In genomic region chr20:48171071-48171470, GRCh38 we compare ENCODE assay signal across 33 cellular contexts.
"Had no signal": no experiment of that assay in that cellular context is flagged by ENCODE, and none has a peak within 500 bp of the region (broad histone marks: within the 10 kb centered on the region; RNA-seq: fewer than 3 reads in every experiment).

No MANE protein-coding gene starts in this region.

- H3K27ac Mint-ChIP-seq: activated CD4-positive, alpha-beta memory T cell treated with anti-CD3 and anti-CD28 coated beads for 36 hours; activated CD4-positive, alpha-beta T cell treated with anti-CD3 and anti-CD28 coated beads for 36 hours; activated CD4-positive, alpha-beta T cell treated with anti-CD3 and anti-CD28 coated beads, Interleukin-2, amount 10 ng/mL, durations not matched to agents 24 days and 14 days; activated CD8-positive, alpha-beta memory T cell treated with anti-CD3 and anti-CD28 coated beads, Interleukin-2, amount 10 ng/mL, durations not matched to agents 7 days and 5 days; activated CD8-positive, alpha-beta T cell treated with anti-CD3 and anti-CD28 coated beads, Interleukin-2, amount 10 ng/mL, durations not matched to agents 7 days and 5 days; activated naive CD4-positive, alpha-beta T cell treated with anti-CD3 and anti-CD28 coated beads for 36 hours; activated naive CD4-positive, alpha-beta T cell treated with anti-CD3 and anti-CD28 coated beads, Interleukin-2, amount 50 U/mL, for 72 hours; activated naive CD8-positive, alpha-beta T cell treated with anti-CD3 and anti-CD28 coated beads, Interleukin-2, amount 10 ng/mL, durations not matched to agents 7 days and 5 days; activated T-helper 1 cell treated with anti-CD3 and anti-CD28 coated beads, Interleukin-12 subunit alpha, Interleukin-12 subunit beta, Interleukin-2, Interleukin-4 antibody, amounts not matched to agents 30 ng/mL and 10 ng/mL and 1 ng/mL, durations not matched to agents 14 hours and 24 hours and 36 hours; activated T-helper 2 cell treated with anti-CD3 and anti-CD28 coated beads, Interferon-gamma antibody, Interleukin-2, Interleukin-4, amounts not matched to agents 10 μg/mL and 5 μg/mL and 100 μg/mL, durations not matched to agents 14 hours and 24 hours and 36 hours; T-helper 17 cell; T-helper 2 cell treated with Interferon-gamma antibody and Interleukin-4, amounts not matched to agents 5 μg/mL and 100 μg/mL, for 36 hours had no signal

- H3K27me3 ChIP-seq: ascending aorta, cardiac muscle cell, colonic mucosa, esophagus muscularis mucosa had no signal

- H3K9me3 ChIP-seq: colonic mucosa, gastrocnemius medialis had no signal

- H3K36me3 ChIP-seq: ascending aorta, breast epithelium, cardiac muscle cell, colonic mucosa, esophagus muscularis mucosa, gastrocnemius medialis, heart left ventricle had no signal

- H3K4me3 Mint-ChIP-seq: activated CD4-positive, alpha-beta memory T cell treated with anti-CD3 and anti-CD28 coated beads for 36 hours; activated CD4-positive, alpha-beta T cell treated with anti-CD3 and anti-CD28 coated beads for 36 hours; activated CD4-positive, alpha-beta T cell treated with anti-CD3 and anti-CD28 coated beads, Interleukin-2, amount 10 ng/mL, durations not matched to agents 24 days and 14 days; activated CD8-positive, alpha-beta memory T cell treated with anti-CD3 and anti-CD28 coated beads, Interleukin-2, amount 10 ng/mL, durations not matched to agents 7 days and 5 days; activated CD8-positive, alpha-beta T cell treated with anti-CD3 and anti-CD28 coated beads, Interleukin-2, amount 10 ng/mL, durations not matched to agents 7 days and 5 days; activated naive CD4-positive, alpha-beta T cell treated with anti-CD3 and anti-CD28 coated beads for 36 hours; activated naive CD8-positive, alpha-beta T cell treated with anti-CD3 and anti-CD28 coated beads, Interleukin-2, amount 10 ng/mL, durations not matched to agents 7 days and 5 days; activated T-helper 1 cell treated with anti-CD3 and anti-CD28 coated beads, Interleukin-12 subunit alpha, Interleukin-12 subunit beta, Interleukin-2, Interleukin-4 antibody, amounts not matched to agents 30 ng/mL and 10 ng/mL and 1 ng/mL, durations not matched to agents 14 hours and 24 hours and 36 hours; brain; T-helper 17 cell; T-helper 2 cell treated with Interferon-gamma antibody and Interleukin-4, amounts not matched to agents 5 μg/mL and 100 μg/mL, for 36 hours had no signal

- H3K36me3 Mint-ChIP-seq: activated CD4-positive, alpha-beta memory T cell treated with anti-CD3 and anti-CD28 coated beads for 36 hours; activated CD8-positive, alpha-beta memory T cell treated with anti-CD3 and anti-CD28 coated beads, Interleukin-2, amount 10 ng/mL, durations not matched to agents 7 days and 5 days; activated naive CD4-positive, alpha-beta T cell treated with anti-CD3 and anti-CD28 coated beads, Interleukin-2, amount 50 U/mL, for 72 hours; activated naive CD8-positive, alpha-beta T cell treated with anti-CD3 and anti-CD28 coated beads, Interleukin-2, amount 10 ng/mL, durations not matched to agents 7 days and 5 days; brain had no signal

- H3K9me3 Mint-ChIP-seq: activated CD4-positive, alpha-beta memory T cell treated with anti-CD3 and anti-CD28 coated beads for 36 hours; activated CD4-positive, alpha-beta T cell treated with anti-CD3 and anti-CD28 coated beads, Interleukin-2, amount 10 ng/mL, durations not matched to agents 24 days and 14 days; activated naive CD4-positive, alpha-beta T cell treated with anti-CD3 and anti-CD28 coated beads, Interleukin-2, amount 50 U/mL, for 72 hours; activated naive CD8-positive, alpha-beta T cell treated with anti-CD3 and anti-CD28 coated beads, Interleukin-2, amount 10 ng/mL, durations not matched to agents 7 days and 5 days; activated T-helper 1 cell treated with anti-CD3 and anti-CD28 coated beads, Interleukin-12 subunit alpha, Interleukin-12 subunit beta, Interleukin-2, Interleukin-4 antibody, amounts not matched to agents 30 ng/mL and 10 ng/mL and 1 ng/mL, durations not matched to agents 14 hours and 24 hours and 36 hours; activated T-helper 2 cell treated with anti-CD3 and anti-CD28 coated beads, Interferon-gamma antibody, Interleukin-2, Interleukin-4, amounts not matched to agents 10 μg/mL and 5 μg/mL and 100 μg/mL, durations not matched to agents 14 hours and 24 hours and 36 hours; T-helper 2 cell treated with Interferon-gamma antibody and Interleukin-4, amounts not matched to agents 5 μg/mL and 100 μg/mL, for 36 hours had no signal

- H3K4me1 ChIP-seq: ascending aorta, breast epithelium, colonic mucosa, esophagus muscularis mucosa, foreskin keratinocyte, gastrocnemius medialis, heart left ventricle had no signal

- ATAC-seq: activated CD4-positive, alpha-beta T cell treated with anti-CD3 and anti-CD28 coated beads for 36 hours; activated CD8-positive, alpha-beta memory T cell treated with anti-CD3 and anti-CD28 coated beads, Interleukin-2, amount 10 ng/mL, durations not matched to agents 7 days and 5 days; activated CD8-positive, alpha-beta T cell treated with anti-CD3 and anti-CD28 coated beads, Interleukin-2, amount 10 ng/mL, durations not matched to agents 7 days and 5 days; activated naive CD4-positive, alpha-beta T cell treated with anti-CD3 and anti-CD28 coated beads, Interleukin-2, amount 50 U/mL, for 72 hours; gastrocnemius medialis; heart left ventricle; T-helper 17 cell had no signal

- H3K4me3 ChIP-seq: ascending aorta, breast epithelium, cardiac muscle cell, colonic mucosa, esophagus muscularis mucosa, gastrocnemius medialis, heart left ventricle had no signal

- DNase-seq: activated CD4-positive, alpha-beta memory T cell treated with anti-CD3 and anti-CD28 coated beads for 36 hours; activated CD4-positive, alpha-beta T cell treated with anti-CD3 and anti-CD28 coated beads for 36 hours; activated CD4-positive, alpha-beta T cell treated with anti-CD3 and anti-CD28 coated beads, Interleukin-2, amount 10 ng/mL, durations not matched to agents 24 days and 14 days; activated CD4-positive, CD25-positive, alpha-beta regulatory T cell; activated CD4-positive, CD25-positive, alpha-beta regulatory T cell treated with anti-CD3 and anti-CD28 coated beads, Interleukin-2, amount 50 U/mL, for 72 hours; activated CD8-positive, alpha-beta memory T cell treated with anti-CD3 and anti-CD28 coated beads, Interleukin-2, amount 10 ng/mL, durations not matched to agents 7 days and 5 days; activated CD8-positive, alpha-beta memory T cell treated with anti-CD3 and anti-CD28 coated beads, Interleukin-2, amount 50 U/mL, for 4 hours; activated CD8-positive, alpha-beta T cell treated with anti-CD3 and anti-CD28 coated beads, Interleukin-2, amount 10 ng/mL, durations not matched to agents 7 days and 5 days; activated effector memory CD4-positive, alpha-beta T cell treated with anti-CD3 and anti-CD28 coated beads, Interleukin-2, amount 50 U/mL, for 16 hours; activated naive CD4-positive, alpha-beta T cell treated with anti-CD3 and anti-CD28 coated beads for 36 hours; activated naive CD8-positive, alpha-beta T cell treated with anti-CD3 and anti-CD28 coated beads, Interleukin-2, amount 10 ng/mL, durations not matched to agents 7 days and 5 days; activated T-cell treated with anti-CD3 and anti-CD28 coated beads, Interleukin-2, amount 50 U/mL, for 1 hour; activated T-cell treated with anti-CD3 and anti-CD28 coated beads, Interleukin-2, amount 50 U/mL, for 48 hours; central memory CD4-positive, alpha-beta T cell; cerebellar nuclear complex; colonic mucosa; effector memory CD4-positive, alpha-beta T cell; erythroblast; foreskin keratinocyte; gastrocnemius medialis; glutamatergic neuron; heart left ventricle; T-helper 17 cell; T1000 had no signal

- H3K27ac ChIP-seq: ascending aorta, breast epithelium, cardiac muscle cell, colonic mucosa, esophagus muscularis mucosa, foreskin keratinocyte, gastrocnemius medialis, heart left ventricle had no signal

- H3K4me1 Mint-ChIP-seq: activated CD4-positive, alpha-beta T cell treated with anti-CD3 and anti-CD28 coated beads for 36 hours; activated CD4-positive, alpha-beta T cell treated with anti-CD3 and anti-CD28 coated beads, Interleukin-2, amount 10 ng/mL, durations not matched to agents 24 days and 14 days; activated CD8-positive, alpha-beta memory T cell treated with anti-CD3 and anti-CD28 coated beads, Interleukin-2, amount 10 ng/mL, durations not matched to agents 7 days and 5 days; activated naive CD8-positive, alpha-beta T cell treated with anti-CD3 and anti-CD28 coated beads, Interleukin-2, amount 10 ng/mL, durations not matched to agents 7 days and 5 days; T-helper 17 cell had no signal
